8 cellular contexts compared by ENCODE assay signal in genomic region chr14:67583711-67584644, GRCh38. TPM values are rescaled to one million over a fixed set of nuclear protein-coding genes. Genes with fewer than 3 reads are reported as not detected.
DNase-seq lines count a peak whose midpoint lies in the region; ATAC-seq, FAIRE-seq and TF ChIP-seq lines count a peak whose summit lies in the region.

No MANE protein-coding gene starts in this region.

- H3T11ph ChIP-seq in H9 (ENCODE audit: low read length), result no peak overlapping the region

- POLR2A ChIA-PET in GM12878 (lab: Charles Lee), result interaction anchor here (0.9 kb wide), 1 partner anchor 85 kb away, joined by 3 read pairs; no protein-coding TSS in a partner anchor

- intact Hi-C loops in GM12878 (cut with micrococcal nuclease; ENCODE audit: unreplicated experiment), result loop anchor here (1.0 kb wide), 2 partner anchors 83 to 120 kb away; no protein-coding TSS in a partner anchor
- intact Hi-C loops in aorta (cut with DNase I), result loop anchor here in 1 of 2 donors (10.0 kb wide), 1 partner anchor 121 kb away; the partner anchor contains the start of gene RDH12

- H3K4ac ChIP-seq in H9 (ENCODE audit: low read depth, low read length), result no peak overlapping the region

- H3K4me3 Mint-ChIP-seq in H9, result no peak overlapping the region
- H3K4me3 Mint-ChIP-seq in stimulated activated naive CD8-positive, alpha-beta T cell treated with anti-CD3 and anti-CD28 coated beads, Interleukin-15, amount 100 ng/mL, for 72 hours, result no peak overlapping the region

- in situ Hi-C loops in GM12878 (cut with MboI), result loop anchor here (5.0 to 10.0 kb wide), 2 partner anchors 83 to 121 kb away; partner anchors contain the start of gene RDH12

- no peak overlapping the region for H2BK12ac ChIP-seq in H9 (ENCODE audit: insufficient read length, low read depth, low read length)

- no TSS peak for BruUV-seq in GM12878 (replicated peaks; lab: Mats Ljungman, UMichigan)

- no peaks in the 10 kb centered on the region for H3K4me1 ChIP-seq in H9 (ENCODE audit: insufficient read depth, low read length)
- no peaks in the 10 kb centered on the region for H3K4me1 ChIP-seq in GM12878 (ENCODE audit: control insufficient read depth, insufficient read depth, low read length)
- no peaks in the 10 kb centered on the region for H3K4me1 ChIP-seq in aorta (ENCODE audit: control insufficient read depth in 1 of 2, insufficient read depth in 2 of 2, low read length in 2 of 2)

- H4K91ac ChIP-seq in H9 (ENCODE audit: insufficient read length, low read depth, low read length), result no peak overlapping the region

- no peak overlapping the region for H2BK15ac ChIP-seq in H9 (ENCODE audit: low read depth, low read length)

- peak; percentile 80 for FAIRE-seq in GM12878 (lab: Jason Lieb, UNC)

- TF ChIP-seq POLR2A in GM12878 (IDR thresholded peaks at IDR 0.05; ENCODE audit: low read depth, low read length), result no peak

- H4K8ac ChIP-seq in H9 (replicated peaks; ENCODE audit: insufficient read length, low read depth, low read length), result no peak overlapping the region

- no peaks in the 10 kb centered on the region for H3K79me1 ChIP-seq in H9 (ENCODE audit: insufficient read depth, low read depth, low read length, poor library complexity, severe bottlenecking)

- H2BK5ac ChIP-seq in H9 (ENCODE audit: insufficient read length, low read length), result no peak overlapping the region

- H3K27ac Mint-ChIP-seq in H9, result no peak overlapping the region
- peak overlapping the region in 1 of 2 donors; percentile 44 for H3K27ac Mint-ChIP-seq in stimulated activated naive CD8-positive, alpha-beta T cell treated with anti-CD3 and anti-CD28 coated beads, Interleukin-15, amount 100 ng/mL, for 72 hours

- TF ChIP-seq CTCF in H9 (conservative IDR thresholded peaks at IDR 0.05) (peak; percentile 82), GM12878 (IDR thresholded peaks at IDR 0.05 in 2 of 3, conservative IDR thresholded peaks at IDR 0.05 in 1 of 3; ENCODE audit: control insufficient read depth in 2 of 3, extremely low read depth in 1 of 3, insufficient read depth in 1 of 3, low read depth in 3 of 3, low read length in 3 of 3) (peak; percentile 77 to 83 (median 80))

- no peaks in the 10 kb centered on the region for H3K9me3 ChIP-seq in H9 (ENCODE audit: control insufficient read depth, low read depth, low read length)
- no peaks in the 10 kb centered on the region for H3K9me3 ChIP-seq in GM12878 (replicated peaks; ENCODE audit: control insufficient read depth, insufficient read depth, low read length)
- H3K9me3 ChIP-seq in aorta (ENCODE audit: control insufficient read depth, low read length), result no peaks in the 10 kb centered on the region

- TF ChIP-seq EP300 in GM12878 (IDR thresholded peaks at IDR 0.05; ENCODE audit: borderline replicate concordance in 1 of 2, control insufficient read depth in 1 of 2, low read depth in 2 of 2, low read length in 2 of 2), result no peak

- no peak overlapping the region for H3K4me3 ChIP-seq in GM12878
- no peak overlapping the region for H3K4me3 ChIP-seq in aorta (ENCODE audit: low read length in 2 of 2)

- no peak overlapping the region for H2BK120ac ChIP-seq in H9 (ENCODE audit: low read depth, low read length, poor library complexity, severe bottlenecking)

- H4K5ac ChIP-seq in H9 (ENCODE audit: insufficient read length, low read depth, low read length), result no peak overlapping the region

- H3K56ac ChIP-seq in H9 (ENCODE audit: insufficient read length, low read depth, low read length), result no peak overlapping the region

- H2BK20ac ChIP-seq in H9 (ENCODE audit: low read depth, low read length, poor library complexity, severe bottlenecking), result no peak overlapping the region

- ATAC-seq in GM12878 (peak; percentile 98), aorta (ENCODE audit: low FRiP score) (no peak)
- peak; percentile 87 for ATAC-seq in stimulated activated naive CD8-positive, alpha-beta T cell treated with anti-CD3 and anti-CD28 coated beads, Interleukin-15, amount 100 ng/mL, for 72 hours

- H2AFZ ChIP-seq in H9 (ENCODE audit: low read length) (no peak overlapping the region), GM12878 (ENCODE audit: control insufficient read depth, low read depth, low read length) (no peak overlapping the region)

- CTCF ChIA-PET in GM12878 (lab: Yijun Ruan, JAX), result interaction anchor here (0.6 to 27.6 kb wide), 26 partner anchors 7 to 1939 kb away, joined by 3 to 583 read pairs (median 4); partner anchors contain the start of genes PIGH, RDH11 and RDH12

- H2AK5ac ChIP-seq in H9 (ENCODE audit: insufficient read length, low read length), result no peak overlapping the region

- no peak overlapping the region for H3K14ac ChIP-seq in H9 (ENCODE audit: insufficient read depth, low read length)

- peaks cover 0 to 8% of the 10 kb centered on the region in 2 experiments; a peak in 1 of 4 replicates for H3K36me3 ChIP-seq in GM12878 (ENCODE audit: control insufficient read depth in 2 of 2, insufficient read depth in 2 of 2, low read length in 1 of 2)
- peaks cover 0 to 2% of the 10 kb centered on the region in 2 donors for H3K36me3 ChIP-seq in aorta (ENCODE audit: control insufficient read depth in 1 of 2, insufficient read depth in 2 of 2, low read length in 1 of 2)

- no peak overlapping the region for H3K23ac ChIP-seq in H9 (ENCODE audit: insufficient read length, low read depth, low read length)

- H3K23me2 ChIP-seq in H9 (ENCODE audit: insufficient read length, low read depth, low read length, poor library complexity, severe bottlenecking), result no peaks in the 10 kb centered on the region

- TF ChIP-seq RAD21 in GM12878 (IDR thresholded peaks at IDR 0.05; ENCODE audit: insufficient read depth, low read depth, low read length), result peak; percentile 96

- RAD21 ChIA-PET in GM12878 (lab: Charles Lee; ENCODE audit: unreplicated experiment), result interaction anchor here (0.8 to 11.1 kb wide), 15 partner anchors 12 to 156 kb away, joined by 3 to 153 read pairs (median 4); partner anchors contain the start of genes PIGH and RDH12

- H3K79me2 ChIP-seq in H9 (ENCODE audit: insufficient read depth, low read length) (no peaks in the 10 kb centered on the region), GM12878 (ENCODE audit: control insufficient read depth, insufficient read depth, low read length) (no peaks in the 10 kb centered on the region)

- peak; percentile 41 for DNase-seq in SIG-M5 treated with dmso at 0.1 percent for 504 hours (lab: John Stamatoyannopoulos, UW; ENCODE audit: unreplicated experiment)
- no peak for DNase-seq in SIG-M5 (lab: John Stamatoyannopoulos, UW)
- no peak for DNase-seq in H9
- peak; percentile 32 for DNase-seq in NCI-H748 treated with DMSO at 0.1 percent for 48 hours (lab: John Stamatoyannopoulos, UW)
- no peak for DNase-seq in GM12878 (ENCODE audit: low read depth, low spot score)
- DNase-seq in iris pigment epithelial cell (ENCODE audit: low read depth), result peak; percentile 56
- peak; percentile 28 to 41 for DNase-seq in stimulated activated naive CD8-positive, alpha-beta T cell treated with anti-CD3 and anti-CD28 coated beads, Interleukin-15, amount 100 ng/mL, for 72 hours
- DNase-seq in aorta, result no peak

- no peaks in the 10 kb centered on the region for H3K27me3 Mint-ChIP-seq in H9 (ENCODE audit: low read depth)
- H3K27me3 Mint-ChIP-seq in stimulated activated naive CD8-positive, alpha-beta T cell treated with anti-CD3 and anti-CD28 coated beads, Interleukin-15, amount 100 ng/mL, for 72 hours, result no peaks in the 10 kb centered on the region

- H4K20me1 ChIP-seq in H9 (ENCODE audit: control insufficient read depth, insufficient read depth, insufficient read length) (no peaks in the 10 kb centered on the region), GM12878 (ENCODE audit: control insufficient read depth, insufficient read depth) (no peaks in the 10 kb centered on the region)

- no peaks in the 10 kb centered on the region for H3K4me1 Mint-ChIP-seq in H9
- no peaks in the 10 kb centered on the region for H3K4me1 Mint-ChIP-seq in stimulated activated naive CD8-positive, alpha-beta T cell treated with anti-CD3 and anti-CD28 coated beads, Interleukin-15, amount 100 ng/mL, for 72 hours

- H3K18ac ChIP-seq in H9 (ENCODE audit: insufficient read length, low read depth, low read length), result no peak overlapping the region

- H3K4me2 ChIP-seq in H9 (ENCODE audit: insufficient read depth, insufficient read length, low read length) (no peak overlapping the region), GM12878 (ENCODE audit: control insufficient read depth, insufficient read depth) (no peak overlapping the region)

- SMC1A ChIA-PET in GM12878 (lab: Charles Lee; ENCODE audit: uncharacterized antibody, unreplicated experiment), result interaction anchor here (0.8 to 12.1 kb wide), 22 partner anchors 12 to 198 kb away, joined by 3 to 206 read pairs (median 4); partner anchors contain the start of genes ARG2, PIGH and RDH12

- H3K36me3 Mint-ChIP-seq in H9 (ENCODE audit: insufficient read depth in 1 of 3, low read depth in 3 of 3), result peaks cover 3 to 51% (median 28%) of the 10 kb centered on the region in 3 experiments; a peak in 5 of 7 replicates

- H3K9me3 Mint-ChIP-seq in H9, result no peaks in the 10 kb centered on the region
- H3K9me3 Mint-ChIP-seq in stimulated activated naive CD8-positive, alpha-beta T cell treated with anti-CD3 and anti-CD28 coated beads, Interleukin-15, amount 100 ng/mL, for 72 hours, result no peaks in the 10 kb centered on the region

- H3K27ac ChIP-seq in H9 (ENCODE audit: insufficient read length, low read depth, low read length) (no peak overlapping the region), GM12878 (ENCODE audit: control insufficient read depth, insufficient read depth) (no peak overlapping the region), aorta (ENCODE audit: low read depth in 1 of 2, low read length in 2 of 2) (no peak overlapping the region)

- H3K27me3 ChIP-seq in H9 (ENCODE audit: insufficient read depth, low read length), result no peaks in the 10 kb centered on the region
- no peaks in the 10 kb centered on the region for H3K27me3 ChIP-seq in GM12878 (replicated peaks in 1 of 2; ENCODE audit: control insufficient read depth in 2 of 2, insufficient read depth in 2 of 2, low read length in 1 of 2)
- no peaks in the 10 kb centered on the region for H3K27me3 ChIP-seq in aorta (ENCODE audit: control insufficient read depth in 1 of 2, insufficient read depth in 2 of 2, low read length in 1 of 2)

- WGBS in H9 (ENCODE audit: extremely low coverage, insufficient read length, low lambda C conversion rate), result no CpG with 5 or more reads among the region's 6 CpGs
- 72% methylated on average over 6 of the region's 6 CpGs for WGBS in GM12878 (ENCODE audit: insufficient coverage, insufficient replicate concordance, low lambda C conversion rate, missing lambda C conversion rate)
- WGBS in aorta, 2 donors, result 83 to 86% methylated on average over 6 of the region's 6 CpGs

- H3K9ac ChIP-seq in H9 (ENCODE audit: extremely low read depth, insufficient read length, low read length) (no peak overlapping the region), GM12878 (ENCODE audit: control insufficient read depth, insufficient read depth, low read length) (no peak overlapping the region)

RNA-seq across cellular contexts. Expression of gene PIGH, which starts 16.1 kb away (rescaled TPM):
- 9.3 and 9.4 TPM in 2 replicates for total RNA-seq in H9 (2021)
- total RNA-seq in GM12878 (2013; cell fraction: nucleolus; rRNA removed), result 36.2 and 37.4 TPM in 2 replicates
- total RNA-seq in GM12878 (2014; rRNA removed), result 26.5 and 29.9 TPM in 2 replicates
- 17.6 and 19.3 TPM in 2 replicates for total RNA-seq in GM12878 (2014; rRNA removed; fragmentation: Illumina TruSeq; extraction: Trizol)
- 16.6 and 19.4 TPM in 2 replicates for total RNA-seq in GM12878 (2021)
- polyA plus RNA-seq in GM12878 (2011; ENCODE audit: low read depth), result 15.3 TPM
- polyA plus RNA-seq in GM12878 (2011; rRNA removed), result 46.6 and 52.3 TPM in 2 replicates
- polyA plus RNA-seq in GM12878 (2011; cell fraction: cytosol; rRNA removed), result 38.0 and 92.9 TPM in 2 replicates
- 138 and 169 TPM in 2 replicates for polyA plus RNA-seq in GM12878 (2011; cell fraction: nucleus; rRNA removed)
- polyA plus RNA-seq in GM12878 (2012), result 18.5 and 19.9 TPM in 2 replicates
- 19.5 and 22.8 TPM in 2 replicates for polyA plus RNA-seq in GM12878 (2014; fragmentation: Illumina TruSeq; extraction: Trizol)
- polyA plus RNA-seq in GM12878 (2014; fragmentation: Nextera tagmentation; extraction: Ambion mirVana), result 10 to 100 TPM; 15.5 to 17.8 TPM
- polyA plus RNA-seq in GM12878 (2014; rRNA removed), result 34.4 and 41.7 TPM in 2 replicates
- 10 to 100 TPM; 25.0 to 26.5 TPM for polyA plus RNA-seq in GM12878 (2016; fragmentation: Nextera tagmentation; extraction: Ambion mirVana)
- 21.1 and 22.1 TPM in 2 replicates for polyA minus RNA-seq in GM12878 (2011; rRNA and poly(A)+ RNA removed)
- 11.9 and 13.6 TPM in 2 replicates for polyA minus RNA-seq in GM12878 (2011; cell fraction: cytosol; rRNA and poly(A)+ RNA removed)
- 13.3 and 21.0 TPM in 2 replicates for polyA minus RNA-seq in GM12878 (2011; cell fraction: nucleus; rRNA and poly(A)+ RNA removed)
- 10 to 100 TPM; 17.9 to 18.0 TPM for total RNA-seq in aorta
- 10 to 100 TPM; 16.3 to 35.7 TPM for polyA plus RNA-seq in aorta

RNA-seq across cellular contexts. Expression of gene ARG2, which starts 35.7 kb away (rescaled TPM):
- total RNA-seq in H9 (2021) (35.2 and 35.5 TPM in 2 replicates), GM12878 (2014; rRNA removed) (0.96 and 2.1 TPM in 2 replicates), GM12878 (2014; rRNA removed; fragmentation: Illumina TruSeq; extraction: Trizol) (0.81 and 0.88 TPM in 2 replicates), GM12878 (2021) (0.85 and 0.93 TPM in 2 replicates), aorta (1 to 10 TPM; 4.1 to 8.5 TPM)
- total RNA-seq in GM12878 (2013; cell fraction: nucleolus; rRNA removed), result 2.2 and 3.0 TPM in 2 replicates
- polyA plus RNA-seq in GM12878 (2011; ENCODE audit: low read depth), result 1.4 TPM
- polyA plus RNA-seq in GM12878 (2011; rRNA removed) (7.8 and 8.9 TPM in 2 replicates), GM12878 (2014; fragmentation: Illumina TruSeq; extraction: Trizol) (1.5 and 1.6 TPM in 2 replicates), GM12878 (2014; fragmentation: Nextera tagmentation; extraction: Ambion mirVana) (1 to 10 TPM; 2.1 to 3.2 TPM), GM12878 (2014; rRNA removed) (0.74 and 1.8 TPM in 2 replicates), GM12878 (2016; fragmentation: Nextera tagmentation; extraction: Ambion mirVana) (1 to 10 TPM in 1 of 2 experiments, under 1 TPM in 1; 0.48 to 1.2 TPM), aorta (1 to 10 TPM; 4.8 to 7.4 TPM)
- 5.3 and 6.3 TPM in 2 replicates for polyA plus RNA-seq in GM12878 (2011; cell fraction: cytosol; rRNA removed)
- 2.0 and 7.1 TPM in 2 replicates for polyA plus RNA-seq in GM12878 (2011; cell fraction: nucleus; rRNA removed)
- 1.4 and 2.4 TPM in 2 replicates for polyA plus RNA-seq in GM12878 (2012)
- 4.7 and 5.3 TPM in 2 replicates for polyA minus RNA-seq in GM12878 (2011; rRNA and poly(A)+ RNA removed)
- 1.4 and 2.5 TPM in 2 replicates for polyA minus RNA-seq in GM12878 (2011; cell fraction: cytosol; rRNA and poly(A)+ RNA removed)
- polyA minus RNA-seq in GM12878 (2011; cell fraction: nucleus; rRNA and poly(A)+ RNA removed), result 1.8 and 1.9 TPM in 2 replicates

RNA-seq across cellular contexts. Expression of gene PLEKHH1, which starts 50.9 kb away (rescaled TPM):
- 26.9 and 35.3 TPM in 2 replicates for total RNA-seq in H9 (2021)
- total RNA-seq in GM12878 (2013; cell fraction: nucleolus; rRNA removed), result 0.50 and 0.73 TPM in 2 replicates
- total RNA-seq in GM12878 (2014; rRNA removed), result 0.40 and 0.87 TPM in 2 replicates
- 0.32 and 0.67 TPM in 2 replicates for total RNA-seq in GM12878 (2014; rRNA removed; fragmentation: Illumina TruSeq; extraction: Trizol)
- total RNA-seq in GM12878 (2021), result 0.95 and 1.4 TPM in 2 replicates
- polyA plus RNA-seq in GM12878 (2011; ENCODE audit: low read depth), result 0.31 TPM
- 0.16 and 0.30 TPM in 2 replicates for polyA plus RNA-seq in GM12878 (2011; rRNA removed)
- polyA plus RNA-seq in GM12878 (2011; cell fraction: cytosol; rRNA removed), result 0.37 and 0.46 TPM in 2 replicates
- 1.0 and 1.3 TPM in 2 replicates for polyA plus RNA-seq in GM12878 (2011; cell fraction: nucleus; rRNA removed)
- polyA plus RNA-seq in GM12878 (2012), result 0.34 and 0.65 TPM in 2 replicates
- 0.59 and 0.60 TPM in 2 replicates for polyA plus RNA-seq in GM12878 (2014; fragmentation: Illumina TruSeq; extraction: Trizol)
- polyA plus RNA-seq in GM12878 (2014; fragmentation: Nextera tagmentation; extraction: Ambion mirVana), result under 1 TPM; 0.11 to 0.22 TPM
- 0.42 and 0.76 TPM in 2 replicates for polyA plus RNA-seq in GM12878 (2014; rRNA removed)
- polyA plus RNA-seq in GM12878 (2016; fragmentation: Nextera tagmentation; extraction: Ambion mirVana), result under 1 TPM; 0.23 to 0.66 TPM
- polyA minus RNA-seq in GM12878 (2011; rRNA and poly(A)+ RNA removed), result 0.07 and 0.82 TPM in 2 replicates
- polyA minus RNA-seq in GM12878 (2011; cell fraction: cytosol; rRNA and poly(A)+ RNA removed), result not detected in 2 replicates
- polyA minus RNA-seq in GM12878 (2011; cell fraction: nucleus; rRNA and poly(A)+ RNA removed), result 0.73 and 1.8 TPM in 2 replicates
- total RNA-seq in aorta, result 1 to 10 TPM; 1.6 to 3.9 TPM
- polyA plus RNA-seq in aorta, result 10 to 100 TPM in 1 of 2 donors, under 1 TPM in 1; 0.59 to 14.0 TPM

Comparison
In these comparisons a context has a peak if more than half of its experiments do, and no peak if none do; other contexts are left out.
1. DNase-seq: peak in SIG-M5 treated with dmso at 0.1 percent for 504 hours (single experiment), NCI-H748 treated with DMSO at 0.1 percent for 48 hours (single experiment), iris pigment epithelial cell (single experiment) and stimulated activated naive CD8-positive, alpha-beta T cell treated with anti-CD3 and anti-CD28 coated beads, Interleukin-15, amount 100 ng/mL, for 72 hours (2 of 2); none in SIG-M5 (single experiment), H9 (single experiment), GM12878 (single experiment) and aorta (0 of 2).